ENCODE assay signal across 13 cellular contexts in genomic region chr1:5742801-5743200, GRCh38.
"Had no signal": no experiment of that assay in that cellular context is flagged by ENCODE, and none has a peak within 500 bp of the region (broad histone marks: within the 10 kb centered on the region; RNA-seq: fewer than 3 reads in every experiment).

No MANE protein-coding gene starts in this region.

- H3K27me3 ChIP-seq: ascending aorta had no signal

- ATAC-seq: activated naive CD8-positive, alpha-beta T cell treated with anti-CD3 and anti-CD28 coated beads, Interleukin-2, amount 50 U/mL, for 24 hours; right cardiac atrium; WTC11 had no signal

- H3K4me1 ChIP-seq: ascending aorta, prostate gland had no signal

- H3K27ac ChIP-seq: ascending aorta, epithelial cell of prostate, prostate gland, thoracic aorta had no signal

- H3K4me3 ChIP-seq: ascending aorta, prostate gland, thoracic aorta had no signal

- H3K9me3 ChIP-seq: ascending aorta, prostate gland, thoracic aorta had no signal

- DNase-seq: activated CD4-positive, alpha-beta memory T cell treated with anti-CD3 and anti-CD28 coated beads, Interleukin-2, amount 10 ng/mL, durations not matched to agents 7 days and 5 days; activated CD4-positive, alpha-beta T cell treated with anti-CD3 and anti-CD28 coated beads for 4 hours; activated naive CD4-positive, alpha-beta T cell treated with anti-CD3 and anti-CD28 coated beads for 36 hours; activated naive CD8-positive, alpha-beta T cell treated with anti-CD3 and anti-CD28 coated beads, Interleukin-2, amount 50 U/mL, for 24 hours; foreskin melanocyte; immature natural killer cell; SW 1271 had no signal

- H3K36me3 ChIP-seq: ascending aorta, prostate gland, thoracic aorta had no signal
